Comparison of ENCODE assay signal across 22 cellular contexts in the genomic region with DNA sequence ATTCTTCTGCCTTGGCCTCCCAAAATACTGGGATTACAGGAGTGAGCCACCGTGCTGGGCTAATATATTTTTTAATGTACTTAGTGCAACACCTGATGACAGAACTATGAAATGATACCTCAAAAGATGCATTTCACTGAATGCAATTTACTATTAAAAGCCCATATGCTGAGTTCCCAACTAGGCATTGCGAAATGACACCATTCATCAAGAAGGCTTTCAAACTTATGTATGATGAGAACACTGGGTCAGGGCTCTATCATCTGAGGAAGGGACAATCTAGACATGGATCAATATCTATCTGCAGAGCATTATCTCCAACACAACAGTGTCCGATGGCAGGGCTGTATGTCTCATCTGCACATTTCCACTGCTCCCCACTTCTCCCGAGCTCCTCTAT.
"Had no signal": no experiment of that assay in that cellular context is flagged by ENCODE, and none has a peak within 500 bp of the region (broad histone marks: within the 10 kb centered on the region; RNA-seq: fewer than 3 reads in every experiment).

No MANE protein-coding gene starts in this region.

- H3K4me1 ChIP-seq: parathyroid adenoma, prostate gland, tibial artery, upper lobe of right lung, vagina had no signal

- H3K4me3 ChIP-seq: dorsolateral prefrontal cortex, heart left ventricle, lung, prostate gland, spleen, tibial artery, upper lobe of right lung, vagina had no signal

- H2AFZ ChIP-seq: parathyroid adenoma had no signal

- H3K27me3 ChIP-seq: heart left ventricle, spleen, tibial artery, upper lobe of right lung, vagina had no signal

- FAIRE-seq: frontal cortex had no signal

- H3K9ac ChIP-seq: parathyroid adenoma had no signal

- H3K36me3 ChIP-seq: heart left ventricle, prostate gland, spleen, tibial artery, upper lobe of right lung, vagina had no signal

- H3K27ac ChIP-seq: dorsolateral prefrontal cortex, heart left ventricle, parathyroid adenoma, prostate gland, spleen, tibial artery, upper lobe of right lung, vagina had no signal

- ATAC-seq: heart left ventricle; left ventricle myocardium superior; natural killer cell treated with Interleukin-12 subunit alpha and Interleukin-12 subunit beta and Interleukin-15 and Interleukin-18, amount 100 ng/mL, for 72 hours; sciatic nerve; stimulated activated memory B cell treated with anti-CD40 and anti-IgM and Interleukin-4, amounts not matched to agents 10 μg/mL and 1 μg/mL and 100 μg/mL, for 72 hours had no signal

- DNase-seq: dorsolateral prefrontal cortex; effector CD8-positive, alpha-beta T cell; heart left ventricle; hippocampal formation; left colon; left ventricle myocardium superior; mesenchymal stem cell; midbrain; spleen; stimulated activated CD4-positive, alpha-beta T cell treated with anti-CD3 and anti-CD28 coated beads, Interleukin-15, amount 100 ng/mL, for 24 hours; stimulated activated CD4-positive, alpha-beta T cell treated with anti-CD3 and anti-CD28 coated beads, Interleukin-1b, Interleukin-23, amount 100 ng/mL, for 48 hours; stimulated activated CD4-positive, alpha-beta T cell treated with anti-CD3 and anti-CD28 coated beads, Interleukin-4, amount 100 ng/mL, for 24 hours; tibial artery; upper lobe of right lung had no signal

- H3K9me3 ChIP-seq: heart left ventricle, prostate gland, spleen, tibial artery, upper lobe of right lung, vagina had no signal

- H3K79me2 ChIP-seq: parathyroid adenoma had no signal
